ENCODE assay signal across 32 cellular contexts in genomic region chr1:6212193-6212959, GRCh38. TPM values are rescaled to one million over a fixed set of nuclear protein-coding genes. Genes with fewer than 3 reads are reported as not detected.
DNase-seq lines count a peak whose midpoint lies in the region; ATAC-seq, FAIRE-seq and TF ChIP-seq lines count a peak whose summit lies in the region.
"Had no signal": no experiment of that assay in that cellular context is flagged by ENCODE, and none has a peak within 500 bp of the region (broad histone marks: within the 10 kb centered on the region; RNA-seq: fewer than 3 reads in every experiment).

No MANE protein-coding gene starts in this region.

- peaks cover 35% of the 10 kb centered on the region for H3K27me3 Mint-ChIP-seq in activated B cell treated with CpG ODN at 0.5 μM for 24 hours

- H3K9me3 Mint-ChIP-seq in activated B cell treated with CpG ODN at 0.5 μM for 24 hours: no peaks in the 10 kb centered on the region
- H3K9me3 Mint-ChIP-seq: stimulated activated naive CD8-positive, alpha-beta T cell treated with anti-CD3 and anti-CD28 coated beads, Interleukin-15, amount 100 ng/mL, for 72 hours; T-cell had no signal

- H3K27ac Mint-ChIP-seq in activated B cell treated with CpG ODN at 0.5 μM for 24 hours: peak overlapping the region; percentile 5
- H3K27ac Mint-ChIP-seq: brain; progenitor cell of endocrine pancreas; stimulated activated naive CD8-positive, alpha-beta T cell treated with anti-CD3 and anti-CD28 coated beads, Interleukin-15, amount 100 ng/mL, for 72 hours; T-cell had no signal

- no peak overlapping the region for H3K4me3 Mint-ChIP-seq in activated B cell treated with CpG ODN at 0.5 μM for 24 hours
- H3K4me3 Mint-ChIP-seq: brain; stimulated activated naive CD8-positive, alpha-beta T cell treated with anti-CD3 and anti-CD28 coated beads, Interleukin-15, amount 100 ng/mL, for 72 hours; T-cell had no signal

- intact Hi-C loops in activated B cell treated with CpG ODN at 0.5 μM for 24 hours (cut with micrococcal nuclease): no loop called here

- no peak for TF ChIP-seq CTCF in activated B cell treated with CpG ODN at 0.5 μM for 24 hours (IDR thresholded peaks at IDR 0.05)

- no peaks in the 10 kb centered on the region for H3K36me3 Mint-ChIP-seq in activated B cell treated with CpG ODN at 0.5 μM for 24 hours (ENCODE audit: low read depth)
- H3K36me3 Mint-ChIP-seq: T-cell had no signal

- DNase-seq in CD1c-positive myeloid dendritic cell (ENCODE audit: extremely low spot score): peak; percentile 46
- DNase-seq in GM19239 (ENCODE audit: insufficient read length, low spot score): no peak
- DNase-seq in NAMALWA (ENCODE audit: low spot score): peak; percentile 49
- DNase-seq in activated B cell treated with CpG ODN at 0.5 μM for 24 hours: no peak
- DNase-seq in NCI-H2171 (lab: John Stamatoyannopoulos, UW): no peak
- DNase-seq: activated CD4-positive, alpha-beta T cell treated with anti-CD3 and anti-CD28 coated beads for 4 hours; activated CD8-positive, alpha-beta memory T cell treated with anti-CD3 and anti-CD28 coated beads for 24 hours; activated T-cell treated with anti-CD3 and anti-CD28 coated beads, Interleukin-2, amount 50 U/mL, for 1 hour; adrenal gland; C1 segment of cervical spinal cord; effector CD4-positive, alpha-beta T cell; mammary epithelial cell; NCI-H1048; NCI-H1930; NCI-H2227 treated with DMSO at 0.1 percent for 48 hours; NCI-H69; Right ventricle myocardium superior; sigmoid colon; stimulated activated CD4-positive, alpha-beta T cell treated with anti-CD3 and anti-CD28 coated beads, Interleukin-15, amount 100 ng/mL, for 24 hours; stimulated activated naive CD8-positive, alpha-beta T cell treated with anti-CD3 and anti-CD28 coated beads, Interleukin-15, amount 100 ng/mL, for 72 hours; T-cell; thyroid gland had no signal

- POLR2A ChIA-PET in activated B cell treated with CpG ODN at 0.5 μM for 24 hours (lab: Charles Lee): no interaction called here

- FAIRE-seq in GM19239 (lab: Jason Lieb, UNC): peak; percentile 85
- FAIRE-seq: D721Med, TTC549 had no signal

- CTCF ChIA-PET in activated B cell treated with CpG ODN at 0.5 μM for 24 hours (lab: Charles Lee): no interaction called here

- ATAC-seq in activated B cell treated with CpG ODN at 0.5 μM for 24 hours (ENCODE audit: low read depth) (no peak), HG03432 (IDR thresholded peaks at IDR 0.05; ENCODE audit: unreplicated experiment) (no peak), GM19035 (IDR thresholded peaks at IDR 0.05; ENCODE audit: unreplicated experiment) (no peak), GM18511 (IDR thresholded peaks at IDR 0.05; ENCODE audit: unreplicated experiment) (no peak)
- ATAC-seq: stimulated activated naive CD8-positive, alpha-beta T cell treated with anti-CD3 and anti-CD28 coated beads, Interleukin-15, amount 100 ng/mL, for 72 hours; T-cell had no signal

- H3K4me1 Mint-ChIP-seq in activated B cell treated with CpG ODN at 0.5 μM for 24 hours: peaks cover 25% of the 10 kb centered on the region

RNA-seq across cellular contexts. Expression of gene RNF207, which starts 6.5 kb away (rescaled TPM):
- total RNA-seq in activated B cell treated with CpG ODN at 0.5 μM for 24 hours: 3.3 and 4.1 TPM in 2 replicates
- total RNA-seq: OCI-LY7 had no signal

RNA-seq across cellular contexts. Expression of gene RPL22, which starts 13.0 kb away (rescaled TPM):
- 614 and 621 TPM in 2 replicates for total RNA-seq in activated B cell treated with CpG ODN at 0.5 μM for 24 hours

RNA-seq across cellular contexts. Expression of gene ICMT, which starts 23.4 kb away (rescaled TPM):
- total RNA-seq in activated B cell treated with CpG ODN at 0.5 μM for 24 hours: 14.8 and 15.7 TPM in 2 replicates

RNA-seq across cellular contexts. Expression of gene HES3, which starts 31.6 kb away (rescaled TPM):
- total RNA-seq in activated B cell treated with CpG ODN at 0.5 μM for 24 hours: not detected in 2 replicates
- total RNA-seq: adrenal gland, cerebellum, epithelial cell of proximal tubule, mammary epithelial cell, OCI-LY7, progenitor cell of endocrine pancreas, Right ventricle myocardium superior, sigmoid colon, T-cell, thyroid gland had no signal

RNA-seq across cellular contexts. Expression of gene CHD5, which starts 32.3 kb away (rescaled TPM):
- total RNA-seq in activated B cell treated with CpG ODN at 0.5 μM for 24 hours: 0.31 and 0.49 TPM in 2 replicates
- total RNA-seq: Right ventricle myocardium superior had no signal

Comparison
In these comparisons a context has a peak if more than half of its experiments do, and no peak if none do; other contexts are left out.
1. DNase-seq: peak in CD1c-positive myeloid dendritic cell (single experiment) and NAMALWA (single experiment); none in GM19239 (single experiment), activated B cell treated with CpG ODN at 0.5 μM for 24 hours (single experiment) and NCI-H2171 (single experiment).